In the genomic region with DNA sequence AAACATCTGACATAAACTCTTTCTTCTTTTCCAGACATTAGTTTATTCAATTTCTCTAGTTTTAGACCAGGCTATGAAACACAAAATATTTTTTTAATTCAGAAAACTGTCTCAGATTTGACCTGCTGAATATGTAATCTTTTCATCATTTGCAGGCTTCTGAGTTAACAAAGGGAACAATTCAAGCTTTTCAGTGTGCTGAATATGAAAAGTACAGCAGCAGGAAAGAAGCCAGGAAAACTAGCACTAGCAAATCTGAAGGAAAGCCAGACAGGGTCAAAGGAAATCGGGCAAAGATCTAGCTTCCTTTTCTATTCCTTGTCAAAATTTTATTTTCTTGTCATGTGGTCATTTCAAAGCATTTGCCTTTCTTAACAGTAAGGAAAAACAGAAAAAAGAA, we compare ENCODE assay signal across 17 cellular contexts. TPM values are rescaled to one million over a fixed set of nuclear protein-coding genes. Genes with fewer than 3 reads are reported as not detected.
DNase-seq lines count a peak whose midpoint lies in the region; ATAC-seq and TF ChIP-seq lines count a peak whose summit lies in the region.
"Had no signal": no experiment of that assay in that cellular context is flagged by ENCODE, and none has a peak within 500 bp of the region (broad histone marks: within the 10 kb centered on the region; RNA-seq: fewer than 3 reads in every experiment).

No MANE protein-coding gene starts in this region.

- no peak overlapping the region for H3K4me3 ChIP-seq in subcutaneous abdominal adipose tissue (ENCODE audit: low read depth in 1 of 5, low read length in 5 of 5)
- no peak overlapping the region for H3K4me3 ChIP-seq in smooth muscle cell
- H3K4me3 ChIP-seq: A549, MG63 had no signal

- ATAC-seq in HG03135 (IDR thresholded peaks at IDR 0.05; ENCODE audit: unreplicated experiment): no peak
- ATAC-seq: A549 had no signal

- no peak overlapping the region for H3K4me2 ChIP-seq in smooth muscle cell
- H3K4me2 ChIP-seq: A549 had no signal

- no peaks in the 10 kb centered on the region for H4K20me1 ChIP-seq in smooth muscle cell (ENCODE audit: low read depth)

- H3K27ac ChIP-seq in caudate nucleus (ENCODE audit: low read depth, low read length) (peak overlapping the region; percentile 77), layer of hippocampus (ENCODE audit: low read depth, low read length) (peak overlapping the region; percentile 68), subcutaneous abdominal adipose tissue (ENCODE audit: low read depth, low read length) (peak overlapping the region; percentile 77), smooth muscle cell (ENCODE audit: low read depth) (no peak overlapping the region)
- H3K27ac ChIP-seq: A549 had no signal

- H3K9ac ChIP-seq in subcutaneous abdominal adipose tissue (ENCODE audit: low read length in 5 of 5) (no peak overlapping the region), smooth muscle cell (ENCODE audit: low read depth) (no peak overlapping the region)

- no peaks in the 10 kb centered on the region for H3K36me3 ChIP-seq in subcutaneous abdominal adipose tissue (ENCODE audit: control insufficient read depth in 5 of 5, insufficient read depth in 5 of 5, low read length in 5 of 5)
- H3K36me3 ChIP-seq in smooth muscle cell (ENCODE audit: low read depth): no peaks in the 10 kb centered on the region
- H3K36me3 ChIP-seq: MG63 had no signal

- intact Hi-C loops in cardiac septum (cut with DNase I): loop anchor here (10.0 kb wide), 2 partner anchors 99 to 289 kb away; no protein-coding TSS in a partner anchor

- DNase-seq in COLO829 (ENCODE audit: low spot score) (peak; percentile 9), caudate nucleus (lab: John Stamatoyannopoulos, UW) (peak in 2 of 61 donors; percentile 8 to 9), smooth muscle cell (lab: John Stamatoyannopoulos, UW; ENCODE audit: unreplicated experiment) (no peak), cardiac septum (ENCODE audit: low spot score) (no peak)
- DNase-seq: H7; Karpas-422; MG63; NCI-H1105; NCI-H2107; NCI-H2227 treated with DMSO at 0.1 percent for 48 hours; NK-92 treated with Interleukin-12 subunit alpha and Interleukin-12 subunit beta, amount 100 ng/mL, for 24 hours; SHP77 treated with DMSO at 0.1 percent for 48 hours had no signal

- H3K27me3 ChIP-seq in layer of hippocampus (ENCODE audit: control insufficient read depth, insufficient read depth, low read length): no peaks in the 10 kb centered on the region
- peaks cover 0 to 3% (median 0%) of the 10 kb centered on the region in 5 donors for H3K27me3 ChIP-seq in subcutaneous abdominal adipose tissue (ENCODE audit: control insufficient read depth in 5 of 5, insufficient read depth in 4 of 5, low read length in 5 of 5)
- peaks cover 41% of the 10 kb centered on the region for H3K27me3 ChIP-seq in smooth muscle cell (ENCODE audit: low read depth)
- H3K27me3 ChIP-seq: MG63 had no signal

- TF ChIP-seq CTCF in smooth muscle cell (IDR thresholded peaks at IDR 0.05; ENCODE audit: borderline replicate concordance, insufficient read depth, poor library complexity, severe bottlenecking): no peak

- H3K79me2 ChIP-seq in smooth muscle cell (ENCODE audit: low read depth): no peaks in the 10 kb centered on the region

- H3F3A ChIP-seq in smooth muscle cell (ENCODE audit: low read depth): no peaks in the 10 kb centered on the region

- WGBS in smooth muscle cell (ENCODE audit: low lambda C conversion rate): 67% methylated on average over 1 of the region's 1 CpG

- peaks cover 0 to 28% (median 6%) of the 10 kb centered on the region in 5 donors for H3K4me1 ChIP-seq in subcutaneous abdominal adipose tissue (ENCODE audit: control insufficient read depth in 5 of 5, insufficient read depth in 5 of 5, low read length in 5 of 5)
- no peaks in the 10 kb centered on the region for H3K4me1 ChIP-seq in smooth muscle cell (ENCODE audit: low read depth)
- H3K4me1 ChIP-seq: A549 had no signal

- no peak overlapping the region for H2AFZ ChIP-seq in smooth muscle cell (ENCODE audit: low read depth)

- H3K9me3 ChIP-seq in subcutaneous abdominal adipose tissue (ENCODE audit: control insufficient read depth in 5 of 5, low read length in 5 of 5) (no peaks in the 10 kb centered on the region), smooth muscle cell (replicated peaks; ENCODE audit: low read depth) (no peaks in the 10 kb centered on the region)
- H3K9me3 ChIP-seq: A549, MG63 had no signal

RNA-seq across cellular contexts. Expression of a gene that starts 35.3 kb away (rescaled TPM):
- 0.04 and 0.36 TPM in 2 replicates for total RNA-seq in smooth muscle cell
- polyA plus RNA-seq in smooth muscle cell: 0.12 TPM in 1 of 2 replicates, not detected in the other
- total RNA-seq in cardiac septum: 0.59 TPM
- polyA plus RNA-seq: CD14-positive monocyte had no signal
